ENCODE assay signal across 1 cellular context in genomic region chr5:150217874-150218692, GRCh38.
TF ChIP-seq lines count a peak whose summit lies in the region.

No MANE protein-coding gene starts in this region.

TF ChIP-seq in GM23338, 12 proteins besides CTCF, POLR2A, EP300 and RAD21 (continued from another document):
- TF ChIP-seq STAT1 (IDR thresholded peaks at IDR 0.05; ENCODE audit: unreplicated experiment) = no peak
- TF ChIP-seq ZNF462 (CRISPR knock-in tag; IDR thresholded peaks at IDR 0.05) = no peak
- no peak for TF ChIP-seq NANOG (IDR thresholded peaks at IDR 0.05; ENCODE audit: borderline replicate concordance)
- no peak for TF ChIP-seq JUNB (IDR thresholded peaks at IDR 0.05; ENCODE audit: unreplicated experiment)
- TF ChIP-seq ZNF331 (CRISPR knock-in tag; IDR thresholded peaks at IDR 0.05; ENCODE audit: low read depth) = no peak
- TF ChIP-seq ZNF114 (CRISPR knock-in tag; IDR thresholded peaks at IDR 0.05) = no peak
